In genomic region chr3:141262306-141262705, GRCh38 we compare ENCODE assay signal across 17 cellular contexts. TPM values are rescaled to one million over a fixed set of nuclear protein-coding genes. Genes with fewer than 3 reads are reported as not detected.
DNase-seq lines count a peak whose midpoint lies in the region; ATAC-seq and TF ChIP-seq lines count a peak whose summit lies in the region.
"Had no signal": no experiment of that assay in that cellular context is flagged by ENCODE, and none has a peak within 500 bp of the region (broad histone marks: within the 10 kb centered on the region; RNA-seq: fewer than 3 reads in every experiment).

No MANE protein-coding gene starts in this region.

- no peak overlapping the region for H3K27ac Mint-ChIP-seq in T-helper 1 cell treated with Interleukin-12 subunit alpha and Interleukin-12 subunit beta and Interleukin-4 antibody, amounts not matched to agents 30 μg/mL and 1 μg/mL, for 36 hours

- H3K27me3 ChIP-seq in dorsolateral prefrontal cortex (no peaks in the 10 kb centered on the region), skeletal muscle satellite cell (ENCODE audit: control insufficient read depth, insufficient read depth, low read length) (no peaks in the 10 kb centered on the region)
- H3K27me3 ChIP-seq: thyroid gland had no signal

- H3K4me3 Mint-ChIP-seq in T-helper 1 cell treated with Interleukin-12 subunit alpha and Interleukin-12 subunit beta and Interleukin-4 antibody, amounts not matched to agents 30 μg/mL and 1 μg/mL, for 36 hours = peak overlapping the region; percentile 1

- peaks cover 27% of the 10 kb centered on the region for H3K36me3 Mint-ChIP-seq in T-helper 1 cell treated with Interleukin-12 subunit alpha and Interleukin-12 subunit beta and Interleukin-4 antibody, amounts not matched to agents 30 μg/mL and 1 μg/mL, for 36 hours (ENCODE audit: low read depth)

- ATAC-seq in GM19328 (IDR thresholded peaks at IDR 0.05; ENCODE audit: unreplicated experiment) = no peak
- ATAC-seq: A549 had no signal

- DNase-seq in T-helper 1 cell = no peak
- DNase-seq in RPMI7951 (ENCODE audit: low read depth) = peak; percentile 63
- DNase-seq in dorsolateral prefrontal cortex = no peak
- DNase-seq in NCI-H2029 (lab: John Stamatoyannopoulos, UW) = no peak
- no peak for DNase-seq in SIG-M5 (lab: John Stamatoyannopoulos, UW)
- DNase-seq: activated effector memory CD4-positive, alpha-beta T cell treated with anti-CD3 and anti-CD28 coated beads, Interleukin-2, amount 50 U/mL, for 16 hours; effector memory CD4-positive, alpha-beta T cell; GOT3; NCI-H1048; retina; Right ventricle myocardium superior; stimulated activated CD4-positive, alpha-beta T cell treated with anti-CD3 and anti-CD28 coated beads, Interleukin-1b, Interleukin-23, amount 100 ng/mL, for 48 hours had no signal

- H3K4me1 ChIP-seq in skeletal muscle satellite cell (ENCODE audit: control insufficient read depth, insufficient read depth, low read length) = peaks cover 12% of the 10 kb centered on the region
- H3K4me1 ChIP-seq: A549, thyroid gland had no signal

- TF ChIP-seq CTCF in dorsolateral prefrontal cortex (IDR thresholded peaks at IDR 0.05 in 54 of 56, conservative IDR thresholded peaks at IDR 0.05 in 2 of 56; ENCODE audit: low read depth in 1 of 56, partially characterized antibody in 56 of 56) = no peak

- no peaks in the 10 kb centered on the region for H3K9me3 Mint-ChIP-seq in T-helper 1 cell treated with Interleukin-12 subunit alpha and Interleukin-12 subunit beta and Interleukin-4 antibody, amounts not matched to agents 30 μg/mL and 1 μg/mL, for 36 hours

- H3K4me3 ChIP-seq in dorsolateral prefrontal cortex (peak overlapping the region in 40 of 59 donors; percentile 5 to 54 (median 29)), skeletal muscle satellite cell (ENCODE audit: low read length) (no peak overlapping the region)
- H3K4me3 ChIP-seq: A549, thyroid gland had no signal

- H3K27me3 Mint-ChIP-seq in T-helper 1 cell treated with Interleukin-12 subunit alpha and Interleukin-12 subunit beta and Interleukin-4 antibody, amounts not matched to agents 30 μg/mL and 1 μg/mL, for 36 hours (ENCODE audit: low read depth) = no peaks in the 10 kb centered on the region

- no peaks in the 10 kb centered on the region for H3K9me3 ChIP-seq in skeletal muscle satellite cell (replicated peaks; ENCODE audit: low read length)
- H3K9me3 ChIP-seq: A549, thyroid gland had no signal

- H3K4me2 ChIP-seq in skeletal muscle satellite cell (ENCODE audit: low read length) = peak overlapping the region; percentile 4
- H3K4me2 ChIP-seq: A549 had no signal

- intact Hi-C loops in dorsolateral prefrontal cortex (cut with DNase I) = no loop called here

- no peak overlapping the region for H3K9ac ChIP-seq in skeletal muscle satellite cell (ENCODE audit: low read depth, low read length)

- peak overlapping the region in 30 of 59 donors; percentile 3 to 73 (median 46) for H3K27ac ChIP-seq in dorsolateral prefrontal cortex
- H3K27ac ChIP-seq: A549, thyroid gland had no signal

- no peaks in the 10 kb centered on the region for H3K36me3 ChIP-seq in skeletal muscle satellite cell (ENCODE audit: insufficient read depth, low read length)
- H3K36me3 ChIP-seq: thyroid gland had no signal

- peaks cover 62% of the 10 kb centered on the region for H3K4me1 Mint-ChIP-seq in T-helper 1 cell treated with Interleukin-12 subunit alpha and Interleukin-12 subunit beta and Interleukin-4 antibody, amounts not matched to agents 30 μg/mL and 1 μg/mL, for 36 hours (ENCODE audit: low read depth)

RNA-seq across cellular contexts. Expression of gene PXYLP1, which starts 30.7 kb away (rescaled TPM):
- total RNA-seq in RPMI7951 (2014; rRNA removed; shearing (Covaris generic)) = 13.8 and 18.7 TPM in 2 replicates
- total RNA-seq in dorsolateral prefrontal cortex = 10 to 100 TPM; 19.8 to 55.1 (median 36.4) TPM
- total RNA-seq in skeletal muscle satellite cell (2012; rRNA removed) = 6.6 and 8.9 TPM in 2 replicates
